14 cellular contexts compared by ENCODE assay signal in the genomic region with DNA sequence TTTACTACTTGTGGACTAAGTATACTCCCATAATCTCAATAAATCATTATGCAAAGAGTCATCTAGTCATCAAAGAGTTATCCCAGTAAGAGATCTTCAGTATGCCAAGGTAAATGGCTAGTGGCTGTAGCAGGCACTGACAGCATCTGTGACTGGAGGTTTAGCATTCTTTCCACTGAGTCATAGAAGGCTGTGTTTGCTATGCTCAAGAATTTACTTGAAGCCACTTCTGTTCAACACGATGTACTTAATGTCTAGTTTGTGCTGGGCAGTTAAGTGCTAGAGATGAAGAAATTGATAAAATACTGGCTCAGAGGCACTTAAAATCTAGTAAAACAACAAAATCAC. TPM values are rescaled to one million over a fixed set of nuclear protein-coding genes. Genes with fewer than 3 reads are reported as not detected.
A peak's percentile ranks its signal among the peaks of the same experiment; 100 is the strongest.
DNase-seq lines count a peak whose midpoint lies in the region; ATAC-seq, FAIRE-seq and TF ChIP-seq lines count a peak whose summit lies in the region.
"Had no signal": no experiment of that assay in that cellular context is flagged by ENCODE, and none has a peak within 500 bp of the region (broad histone marks: within the 10 kb centered on the region; RNA-seq: fewer than 3 reads in every experiment).

No MANE protein-coding gene starts in this region.

- H3K36me3 ChIP-seq in left ventricle myocardium inferior, result no peaks in the 10 kb centered on the region

- no peak overlapping the region for H3K4me3 ChIP-seq in left ventricle myocardium inferior

- DNase-seq in activated CD4-positive, alpha-beta memory T cell treated with anti-CD3 and anti-CD28 coated beads for 36 hours, result no peak
- no peak for DNase-seq in activated CD4-positive, alpha-beta memory T cell treated with anti-CD3 and anti-CD28 coated beads, Interleukin-2, amount 10 ng/mL, durations not matched to agents 7 days and 5 days
- peak; percentile 96 for DNase-seq in RCC 7860 (ENCODE audit: low spot score)
- no peak for DNase-seq in stimulated activated effector memory CD8-positive, alpha-beta T cell treated with anti-CD3 and anti-CD28 coated beads, Interleukin-12 subunit alpha, Interleukin-12 subunit beta, amount 100 ng/mL, for 72 hours (ENCODE audit: low spot score in 2 of 2)
- no peak for DNase-seq in activated CD8-positive, alpha-beta memory T cell treated with anti-CD3 and anti-CD28 coated beads, Interleukin-2, amount 10 ng/mL, durations not matched to agents 7 days and 5 days
- no peak for DNase-seq in activated CD4-positive, alpha-beta T cell treated with anti-CD3 and anti-CD28 coated beads for 4 hours
- no peak for DNase-seq in left ventricle myocardium inferior
- DNase-seq: activated CD4-positive, alpha-beta T cell treated with anti-CD3 and anti-CD28 coated beads, Interleukin-2, amount 10 ng/mL, durations not matched to agents 7 days and 5 days; C1 segment of cervical spinal cord; dermis blood vessel endothelial cell; KBM-7; left cardiac atrium; NCI-H774 had no signal

- no peak overlapping the region for H3K4me3 Mint-ChIP-seq in activated CD4-positive, alpha-beta memory T cell treated with anti-CD3 and anti-CD28 coated beads for 36 hours
- H3K4me3 Mint-ChIP-seq in activated CD4-positive, alpha-beta memory T cell treated with anti-CD3 and anti-CD28 coated beads, Interleukin-2, amount 10 ng/mL, durations not matched to agents 7 days and 5 days, result no peak overlapping the region
- peak overlapping the region; percentile 22 for H3K4me3 Mint-ChIP-seq in stimulated activated effector memory CD8-positive, alpha-beta T cell treated with anti-CD3 and anti-CD28 coated beads, Interleukin-12 subunit alpha, Interleukin-12 subunit beta, amount 100 ng/mL, for 72 hours
- no peak overlapping the region for H3K4me3 Mint-ChIP-seq in activated CD8-positive, alpha-beta memory T cell treated with anti-CD3 and anti-CD28 coated beads, Interleukin-2, amount 10 ng/mL, durations not matched to agents 7 days and 5 days
- H3K4me3 Mint-ChIP-seq: activated CD4-positive, alpha-beta T cell treated with anti-CD3 and anti-CD28 coated beads, Interleukin-2, amount 10 ng/mL, durations not matched to agents 7 days and 5 days had no signal

- peaks cover 14% of the 10 kb centered on the region for H3K9me3 Mint-ChIP-seq in activated CD4-positive, alpha-beta memory T cell treated with anti-CD3 and anti-CD28 coated beads for 36 hours
- H3K9me3 Mint-ChIP-seq in activated CD4-positive, alpha-beta memory T cell treated with anti-CD3 and anti-CD28 coated beads, Interleukin-2, amount 10 ng/mL, durations not matched to agents 7 days and 5 days, result peaks cover 2% of the 10 kb centered on the region
- H3K9me3 Mint-ChIP-seq in stimulated activated effector memory CD8-positive, alpha-beta T cell treated with anti-CD3 and anti-CD28 coated beads, Interleukin-12 subunit alpha, Interleukin-12 subunit beta, amount 100 ng/mL, for 72 hours, result no peaks in the 10 kb centered on the region
- H3K9me3 Mint-ChIP-seq in activated CD8-positive, alpha-beta memory T cell treated with anti-CD3 and anti-CD28 coated beads, Interleukin-2, amount 10 ng/mL, durations not matched to agents 7 days and 5 days (ENCODE audit: low read depth), result no peaks in the 10 kb centered on the region

- CTCF ChIA-PET in activated CD4-positive, alpha-beta memory T cell treated with anti-CD3 and anti-CD28 coated beads for 36 hours (lab: Charles Lee), result interaction anchor here (1.2 kb wide), 1 partner anchor 109 kb away, joined by 4 read pairs; no protein-coding TSS in a partner anchor
- CTCF ChIA-PET in activated CD4-positive, alpha-beta memory T cell treated with anti-CD3 and anti-CD28 coated beads, Interleukin-2, amount 10 ng/mL, durations not matched to agents 7 days and 5 days (lab: Charles Lee), result no interaction called here
- CTCF ChIA-PET in activated CD8-positive, alpha-beta memory T cell treated with anti-CD3 and anti-CD28 coated beads, Interleukin-2, amount 10 ng/mL, durations not matched to agents 7 days and 5 days (lab: Charles Lee), result no interaction called here

- POLR2A ChIA-PET in activated CD4-positive, alpha-beta memory T cell treated with anti-CD3 and anti-CD28 coated beads for 36 hours (lab: Charles Lee), result interaction anchor here (1.6 kb wide), 1 partner anchor 13 kb away, joined by 4 read pairs; a partner anchor contains a TSS
- POLR2A ChIA-PET in activated CD4-positive, alpha-beta memory T cell treated with anti-CD3 and anti-CD28 coated beads, Interleukin-2, amount 10 ng/mL, durations not matched to agents 7 days and 5 days (lab: Charles Lee), result no interaction called here

- H3K27ac Mint-ChIP-seq in activated CD4-positive, alpha-beta memory T cell treated with anti-CD3 and anti-CD28 coated beads for 36 hours, result peak overlapping the region; percentile 82
- no peak overlapping the region for H3K27ac Mint-ChIP-seq in activated CD4-positive, alpha-beta memory T cell treated with anti-CD3 and anti-CD28 coated beads, Interleukin-2, amount 10 ng/mL, durations not matched to agents 7 days and 5 days
- peak overlapping the region; percentile 78 for H3K27ac Mint-ChIP-seq in stimulated activated effector memory CD8-positive, alpha-beta T cell treated with anti-CD3 and anti-CD28 coated beads, Interleukin-12 subunit alpha, Interleukin-12 subunit beta, amount 100 ng/mL, for 72 hours
- no peak overlapping the region for H3K27ac Mint-ChIP-seq in activated CD8-positive, alpha-beta memory T cell treated with anti-CD3 and anti-CD28 coated beads, Interleukin-2, amount 10 ng/mL, durations not matched to agents 7 days and 5 days
- H3K27ac Mint-ChIP-seq: activated CD4-positive, alpha-beta T cell treated with anti-CD3 and anti-CD28 coated beads, Interleukin-2, amount 10 ng/mL, durations not matched to agents 7 days and 5 days had no signal

- intact Hi-C loops in activated CD4-positive, alpha-beta memory T cell treated with anti-CD3 and anti-CD28 coated beads for 36 hours (cut with micrococcal nuclease), result loop anchor here (1.0 kb wide), 1 partner anchor 13 kb away; a partner anchor contains a TSS
- intact Hi-C loops in left ventricle myocardium inferior (cut with micrococcal nuclease), result no loop called here

- H3K4me1 ChIP-seq in left ventricle myocardium inferior, result no peaks in the 10 kb centered on the region

- FAIRE-seq in RCC 7860 (lab: Jason Lieb, UNC), result peak; percentile 94

- ATAC-seq in esophagus mucosa, result peak; percentile 64
- ATAC-seq in stimulated activated effector memory CD8-positive, alpha-beta T cell treated with anti-CD3 and anti-CD28 coated beads, Interleukin-12 subunit alpha, Interleukin-12 subunit beta, amount 100 ng/mL, for 72 hours, result peak; percentile 77
- no peak for ATAC-seq in activated CD8-positive, alpha-beta memory T cell treated with anti-CD3 and anti-CD28 coated beads, Interleukin-2, amount 10 ng/mL, durations not matched to agents 7 days and 5 days
- ATAC-seq: left cardiac atrium had no signal

- TF ChIP-seq CTCF in left ventricle myocardium inferior (IDR thresholded peaks at IDR 0.05; ENCODE audit: borderline replicate concordance), result no peak

- peaks cover 85% of the 10 kb centered on the region for H3K36me3 Mint-ChIP-seq in activated CD4-positive, alpha-beta memory T cell treated with anti-CD3 and anti-CD28 coated beads for 36 hours
- H3K36me3 Mint-ChIP-seq in activated CD4-positive, alpha-beta memory T cell treated with anti-CD3 and anti-CD28 coated beads, Interleukin-2, amount 10 ng/mL, durations not matched to agents 7 days and 5 days (ENCODE audit: low read depth), result peaks cover 91% of the 10 kb centered on the region
- H3K36me3 Mint-ChIP-seq in stimulated activated effector memory CD8-positive, alpha-beta T cell treated with anti-CD3 and anti-CD28 coated beads, Interleukin-12 subunit alpha, Interleukin-12 subunit beta, amount 100 ng/mL, for 72 hours, result peaks cover 100% of the 10 kb centered on the region
- H3K36me3 Mint-ChIP-seq in activated CD8-positive, alpha-beta memory T cell treated with anti-CD3 and anti-CD28 coated beads, Interleukin-2, amount 10 ng/mL, durations not matched to agents 7 days and 5 days, result peaks cover 91% of the 10 kb centered on the region

- H3K9me3 ChIP-seq in left ventricle myocardium inferior (replicated peaks), result no peaks in the 10 kb centered on the region

- H3K4me1 Mint-ChIP-seq in activated CD4-positive, alpha-beta memory T cell treated with anti-CD3 and anti-CD28 coated beads for 36 hours (ENCODE audit: low read depth), result peaks cover 84% of the 10 kb centered on the region
- peaks cover 74% of the 10 kb centered on the region for H3K4me1 Mint-ChIP-seq in activated CD4-positive, alpha-beta memory T cell treated with anti-CD3 and anti-CD28 coated beads, Interleukin-2, amount 10 ng/mL, durations not matched to agents 7 days and 5 days
- peaks cover 85% of the 10 kb centered on the region for H3K4me1 Mint-ChIP-seq in stimulated activated effector memory CD8-positive, alpha-beta T cell treated with anti-CD3 and anti-CD28 coated beads, Interleukin-12 subunit alpha, Interleukin-12 subunit beta, amount 100 ng/mL, for 72 hours
- peaks cover 70% of the 10 kb centered on the region for H3K4me1 Mint-ChIP-seq in activated CD8-positive, alpha-beta memory T cell treated with anti-CD3 and anti-CD28 coated beads, Interleukin-2, amount 10 ng/mL, durations not matched to agents 7 days and 5 days

- no peak overlapping the region for H3K27ac ChIP-seq in left ventricle myocardium inferior (replicated peaks)

- H3K27me3 Mint-ChIP-seq in activated CD4-positive, alpha-beta memory T cell treated with anti-CD3 and anti-CD28 coated beads for 36 hours, result no peaks in the 10 kb centered on the region
- H3K27me3 Mint-ChIP-seq in activated CD4-positive, alpha-beta memory T cell treated with anti-CD3 and anti-CD28 coated beads, Interleukin-2, amount 10 ng/mL, durations not matched to agents 7 days and 5 days, result no peaks in the 10 kb centered on the region
- no peaks in the 10 kb centered on the region for H3K27me3 Mint-ChIP-seq in activated CD8-positive, alpha-beta memory T cell treated with anti-CD3 and anti-CD28 coated beads, Interleukin-2, amount 10 ng/mL, durations not matched to agents 7 days and 5 days
- H3K27me3 Mint-ChIP-seq: activated CD4-positive, alpha-beta T cell treated with anti-CD3 and anti-CD28 coated beads, Interleukin-2, amount 10 ng/mL, durations not matched to agents 7 days and 5 days had no signal

- peaks cover 19% of the 10 kb centered on the region for H3K27me3 ChIP-seq in left ventricle myocardium inferior (ENCODE audit: low read depth)

RNA-seq across cellular contexts. Expression of a gene that starts 13.1 kb away (rescaled TPM):
- total RNA-seq in activated CD4-positive, alpha-beta memory T cell treated with anti-CD3 and anti-CD28 coated beads for 36 hours, result 100 to 1,000 TPM; 609 to 610 TPM
- total RNA-seq in activated CD4-positive, alpha-beta memory T cell treated with anti-CD3 and anti-CD28 coated beads, Interleukin-2, amount 10 ng/mL, durations not matched to agents 7 days and 5 days, result 10 to 100 TPM; 36.6 to 38.7 TPM
- total RNA-seq in esophagus mucosa, result 6.8 TPM
- total RNA-seq in activated CD8-positive, alpha-beta memory T cell treated with anti-CD3 and anti-CD28 coated beads, Interleukin-2, amount 10 ng/mL, durations not matched to agents 7 days and 5 days, result 10 to 100 TPM; 27.2 to 90.6 TPM
- total RNA-seq in left ventricle myocardium inferior, result not detected
- total RNA-seq: dermis blood vessel endothelial cell, left cardiac atrium had no signal

RNA-seq across cellular contexts. Expression of a gene that starts 40.1 kb away (rescaled TPM):
- total RNA-seq in activated CD4-positive, alpha-beta memory T cell treated with anti-CD3 and anti-CD28 coated beads for 36 hours, result 10 to 100 TPM; 37.9 to 39.0 TPM
- total RNA-seq in activated CD4-positive, alpha-beta memory T cell treated with anti-CD3 and anti-CD28 coated beads, Interleukin-2, amount 10 ng/mL, durations not matched to agents 7 days and 5 days, result 100 to 1,000 TPM; 323 to 338 TPM
- 1.0 TPM for total RNA-seq in esophagus mucosa
- total RNA-seq in activated CD8-positive, alpha-beta memory T cell treated with anti-CD3 and anti-CD28 coated beads, Interleukin-2, amount 10 ng/mL, durations not matched to agents 7 days and 5 days, result 100 to 1,000 TPM; 290 to 311 TPM
- total RNA-seq in left ventricle myocardium inferior, result 0.33 TPM
- total RNA-seq: dermis blood vessel endothelial cell had no signal

Comparison
In these comparisons a context has a peak if more than half of its experiments do, and no peak if none do; other contexts are left out.
1. H3K27ac Mint-ChIP-seq: peak in activated CD4-positive, alpha-beta memory T cell treated with anti-CD3 and anti-CD28 coated beads for 36 hours (single experiment) and stimulated activated effector memory CD8-positive, alpha-beta T cell treated with anti-CD3 and anti-CD28 coated beads, Interleukin-12 subunit alpha, Interleukin-12 subunit beta, amount 100 ng/mL, for 72 hours (single experiment); none in activated CD4-positive, alpha-beta memory T cell treated with anti-CD3 and anti-CD28 coated beads, Interleukin-2, amount 10 ng/mL, durations not matched to agents 7 days and 5 days (single experiment) and activated CD8-positive, alpha-beta memory T cell treated with anti-CD3 and anti-CD28 coated beads, Interleukin-2, amount 10 ng/mL, durations not matched to agents 7 days and 5 days (single experiment).
2. RNA of a gene that starts 13.1 kb away (total RNA-seq): 609 to 610 TPM in activated CD4-positive, alpha-beta memory T cell treated with anti-CD3 and anti-CD28 coated beads for 36 hours; 27.2 to 90.6 TPM in activated CD8-positive, alpha-beta memory T cell treated with anti-CD3 and anti-CD28 coated beads, Interleukin-2, amount 10 ng/mL, durations not matched to agents 7 days and 5 days, 36.6 to 38.7 TPM in activated CD4-positive, alpha-beta memory T cell treated with anti-CD3 and anti-CD28 coated beads, Interleukin-2, amount 10 ng/mL, durations not matched to agents 7 days and 5 days, 6.8 TPM in esophagus mucosa (single experiment) and not detected in left ventricle myocardium inferior (single experiment); every median in the first group is over 4 times any median in the second.
3. RNA of a gene that starts 40.1 kb away (total RNA-seq): 323 to 338 TPM in activated CD4-positive, alpha-beta memory T cell treated with anti-CD3 and anti-CD28 coated beads, Interleukin-2, amount 10 ng/mL, durations not matched to agents 7 days and 5 days, 290 to 311 TPM in activated CD8-positive, alpha-beta memory T cell treated with anti-CD3 and anti-CD28 coated beads, Interleukin-2, amount 10 ng/mL, durations not matched to agents 7 days and 5 days and 37.9 to 39.0 TPM in activated CD4-positive, alpha-beta memory T cell treated with anti-CD3 and anti-CD28 coated beads for 36 hours; 1.0 TPM in esophagus mucosa (single experiment) and 0.33 TPM in left ventricle myocardium inferior (single experiment); every median in the first group is over 10 times any median in the second.